ENCODE assay signal across 10 cellular contexts in genomic region chr4:107744532-107744931, GRCh38.
"Had no signal": no experiment of that assay in that cellular context is flagged by ENCODE, and none has a peak within 500 bp of the region (broad histone marks: within the 10 kb centered on the region; RNA-seq: fewer than 3 reads in every experiment).

No MANE protein-coding gene starts in this region.

- FAIRE-seq: H1, H54 had no signal

- H3K4me3 ChIP-seq: GM23248, GM23338, HAP-1 had no signal

- H3K36me3 ChIP-seq: HAP-1 had no signal

- H3K4me2 ChIP-seq: GM23338 had no signal

- H2AFZ ChIP-seq: GM23248 had no signal

- H3K27ac ChIP-seq: GM23248 had no signal

- DNase-seq: GM23248, GOT3, H7, H9, HCEC 1CT, HFFc6 had no signal

- ATAC-seq: GM23338 had no signal

- H3K9ac ChIP-seq: GM23248 had no signal

- H3K9me3 ChIP-seq: HAP-1 had no signal
